ENCODE assay signal across 8 cellular contexts in genomic region chr12:76348079-76348901, GRCh38. TPM values are rescaled to one million over a fixed set of nuclear protein-coding genes. Genes with fewer than 3 reads are reported as not detected.
A peak's percentile ranks its signal among the peaks of the same experiment; 100 is the strongest.
DNase-seq lines count a peak whose midpoint lies in the region; ATAC-seq and TF ChIP-seq lines count a peak whose summit lies in the region.

Gene BBS10, minus strand, starts transcription at chr12:76348415. Its CDS starts 57 bp downstream, at chr12:76348358.

- H3K27me3 ChIP-seq in Karpas-422 (ENCODE audit: low read length) = no peaks in the 10 kb centered on the region

- H3K27me3 Mint-ChIP-seq in activated T-helper 2 cell treated with anti-CD3 and anti-CD28 coated beads, Interferon-gamma antibody, Interleukin-2, Interleukin-4, amounts not matched to agents 10 μg/mL and 5 μg/mL and 100 μg/mL, durations not matched to agents 14 hours and 24 hours and 36 hours (ENCODE audit: low read depth) = no peaks in the 10 kb centered on the region
- no peaks in the 10 kb centered on the region for H3K27me3 Mint-ChIP-seq in nephron (ENCODE audit: low read depth)
- H3K27me3 Mint-ChIP-seq in stimulated activated naive CD8-positive, alpha-beta T cell treated with anti-CD3 and anti-CD28 coated beads, Interleukin-15, Interleukin-2, amounts not matched to agents 100 ng/mL and 50 ng/mL, for 24 hours = no peaks in the 10 kb centered on the region

- H4K20me1 ChIP-seq in Karpas-422 (ENCODE audit: insufficient read depth, low read depth, low read length) = no peaks in the 10 kb centered on the region

- no peaks in the 10 kb centered on the region for H3K9me3 ChIP-seq in Karpas-422 (ENCODE audit: low read length)

- no peaks in the 10 kb centered on the region for H3K9me2 ChIP-seq in Karpas-422 (replicated peaks; ENCODE audit: insufficient read depth, low read length)

- H3K4me1 ChIP-seq in Karpas-422 (ENCODE audit: low read length) = peaks cover 19% of the 10 kb centered on the region

- peak; percentile 99 for ATAC-seq in GM21825 (IDR thresholded peaks at IDR 0.05; ENCODE audit: unreplicated experiment)

- peak within 1 kb of the TSS; percentile 78 for H3K27ac ChIP-seq in Karpas-422 (ENCODE audit: low read length)

- no peaks in the 10 kb centered on the region for H3K36me3 ChIP-seq in Karpas-422 (ENCODE audit: insufficient read depth, low read length)

- H3K9me3 Mint-ChIP-seq in activated T-helper 2 cell treated with anti-CD3 and anti-CD28 coated beads, Interferon-gamma antibody, Interleukin-2, Interleukin-4, amounts not matched to agents 10 μg/mL and 5 μg/mL and 100 μg/mL, durations not matched to agents 14 hours and 24 hours and 36 hours = no peaks in the 10 kb centered on the region
- no peaks in the 10 kb centered on the region for H3K9me3 Mint-ChIP-seq in nephron
- no peaks in the 10 kb centered on the region for H3K9me3 Mint-ChIP-seq in stimulated activated naive CD8-positive, alpha-beta T cell treated with anti-CD3 and anti-CD28 coated beads, Interleukin-15, Interleukin-2, amounts not matched to agents 100 ng/mL and 50 ng/mL, for 24 hours

- H3K4me2 ChIP-seq in Karpas-422 (ENCODE audit: low read depth, low read length, poor library complexity, severe bottlenecking) = peak within 1 kb of the TSS; percentile 83

- H3K9ac ChIP-seq in Karpas-422 (ENCODE audit: low read length) = peak within 1 kb of the TSS; percentile 86

- peaks cover 21% of the 10 kb centered on the region for H3K4me1 Mint-ChIP-seq in activated T-helper 2 cell treated with anti-CD3 and anti-CD28 coated beads, Interferon-gamma antibody, Interleukin-2, Interleukin-4, amounts not matched to agents 10 μg/mL and 5 μg/mL and 100 μg/mL, durations not matched to agents 14 hours and 24 hours and 36 hours (ENCODE audit: low read depth)
- H3K4me1 Mint-ChIP-seq in nephron = peaks cover 29% of the 10 kb centered on the region
- peaks cover 34% of the 10 kb centered on the region for H3K4me1 Mint-ChIP-seq in stimulated activated naive CD8-positive, alpha-beta T cell treated with anti-CD3 and anti-CD28 coated beads, Interleukin-15, Interleukin-2, amounts not matched to agents 100 ng/mL and 50 ng/mL, for 24 hours (ENCODE audit: low read depth)

- peaks cover 15% of the 10 kb centered on the region for H3K36me3 Mint-ChIP-seq in activated T-helper 2 cell treated with anti-CD3 and anti-CD28 coated beads, Interferon-gamma antibody, Interleukin-2, Interleukin-4, amounts not matched to agents 10 μg/mL and 5 μg/mL and 100 μg/mL, durations not matched to agents 14 hours and 24 hours and 36 hours (ENCODE audit: low read depth)
- H3K36me3 Mint-ChIP-seq in nephron (ENCODE audit: low read depth) = no peaks in the 10 kb centered on the region
- H3K36me3 Mint-ChIP-seq in stimulated activated naive CD8-positive, alpha-beta T cell treated with anti-CD3 and anti-CD28 coated beads, Interleukin-15, Interleukin-2, amounts not matched to agents 100 ng/mL and 50 ng/mL, for 24 hours (ENCODE audit: low read depth) = peaks cover 14% of the 10 kb centered on the region

- TF ChIP-seq CTCF in fibroblast of pulmonary artery (IDR thresholded peaks at IDR 0.05; ENCODE audit: low read length, missing control alignments) (peak; percentile 40), nephron (IDR thresholded peaks at IDR 0.05; ENCODE audit: unreplicated experiment in 3 of 3) (peak; percentile 30 to 44 (median 34))

- H2AFZ ChIP-seq in Karpas-422 (ENCODE audit: low read length) = peak within 1 kb of the TSS; percentile 17; the same call in 1 of the 2 replicates

- H3K79me2 ChIP-seq in Karpas-422 (ENCODE audit: low read length) = peaks cover 13% of the 10 kb centered on the region

- H3K27ac Mint-ChIP-seq in activated T-helper 2 cell treated with anti-CD3 and anti-CD28 coated beads, Interferon-gamma antibody, Interleukin-2, Interleukin-4, amounts not matched to agents 10 μg/mL and 5 μg/mL and 100 μg/mL, durations not matched to agents 14 hours and 24 hours and 36 hours = peak within 1 kb of the TSS; percentile 84
- H3K27ac Mint-ChIP-seq in nephron = peak within 1 kb of the TSS; percentile 97 to 99 (median 98)
- H3K27ac Mint-ChIP-seq in stimulated activated naive CD8-positive, alpha-beta T cell treated with anti-CD3 and anti-CD28 coated beads, Interleukin-15, Interleukin-2, amounts not matched to agents 100 ng/mL and 50 ng/mL, for 24 hours = peak within 1 kb of the TSS; percentile 93

- peak within 1 kb of the TSS; percentile 82 for H3K4me3 ChIP-seq in Karpas-422 (ENCODE audit: low read length)
- peak within 1 kb of the TSS; percentile 89 for H3K4me3 ChIP-seq in fibroblast of pulmonary artery (replicated peaks; ENCODE audit: low read depth, low read length)

- DNase-seq in EH (ENCODE audit: low read depth) (peak; percentile 93), Karpas-422 (peak; percentile 98), RPMI7951 (ENCODE audit: low read depth) (peak; percentile 89), fibroblast of pulmonary artery (ENCODE audit: low read depth) (peak; percentile 93)
- peak; percentile 80 for DNase-seq in activated T-helper 2 cell treated with anti-CD3 and anti-CD28 coated beads, Interferon-gamma antibody, Interleukin-2, Interleukin-4, amounts not matched to agents 10 μg/mL and 5 μg/mL and 100 μg/mL, durations not matched to agents 14 hours and 24 hours and 36 hours (ENCODE audit: low spot score)

- H3K4me3 Mint-ChIP-seq in activated T-helper 2 cell treated with anti-CD3 and anti-CD28 coated beads, Interferon-gamma antibody, Interleukin-2, Interleukin-4, amounts not matched to agents 10 μg/mL and 5 μg/mL and 100 μg/mL, durations not matched to agents 14 hours and 24 hours and 36 hours (ENCODE audit: low read depth) = peak within 1 kb of the TSS; percentile 89
- H3K4me3 Mint-ChIP-seq in nephron = peak within 1 kb of the TSS; percentile 97 to 98 (median 98)
- H3K4me3 Mint-ChIP-seq in stimulated activated naive CD8-positive, alpha-beta T cell treated with anti-CD3 and anti-CD28 coated beads, Interleukin-15, Interleukin-2, amounts not matched to agents 100 ng/mL and 50 ng/mL, for 24 hours = peak within 1 kb of the TSS; percentile 90

- intact Hi-C loops in activated T-helper 2 cell treated with anti-CD3 and anti-CD28 coated beads, Interferon-gamma antibody, Interleukin-2, Interleukin-4, amounts not matched to agents 10 μg/mL and 5 μg/mL and 100 μg/mL, durations not matched to agents 14 hours and 24 hours and 36 hours (cut with micrococcal nuclease) = loop anchor here (1.0 to 10.0 kb wide), 10 partner anchors 189 to 1016 kb away; partner anchors contain the start of genes CAPS2, GLIPR1L1 and KRR1

RNA-seq across cellular contexts. Expression of gene BBS10, which starts in this region (rescaled TPM):
- total RNA-seq in Karpas-422 (2014; rRNA removed; shearing (Covaris generic); ENCODE audit: low replicate concordance) = 6.6 and 22.1 TPM in 2 replicates
- 13.9 and 17.9 TPM in 2 replicates for total RNA-seq in RPMI7951 (2014; rRNA removed; shearing (Covaris generic))
- 3.9 and 4.1 TPM in 2 replicates for total RNA-seq in activated T-helper 2 cell treated with anti-CD3 and anti-CD28 coated beads, Interferon-gamma antibody, Interleukin-2, Interleukin-4, amounts not matched to agents 10 μg/mL and 5 μg/mL and 100 μg/mL, durations not matched to agents 14 hours and 24 hours and 36 hours

Comparison
In these comparisons a context has a peak if more than half of its experiments do, and no peak if none do; other contexts are left out.
1. Peak in every context shown above with its lines: DNase-seq, ATAC-seq, H3K4me3 ChIP-seq and H3K27ac ChIP-seq.